Comparison of ENCODE assay signal across 17 cellular contexts in genomic region chr1:77406661-77407060, GRCh38.
DNase-seq lines count a peak whose midpoint lies in the region; ATAC-seq and TF ChIP-seq lines count a peak whose summit lies in the region.
"Had no signal": no experiment of that assay in that cellular context is flagged by ENCODE, and none has a peak within 500 bp of the region (broad histone marks: within the 10 kb centered on the region; RNA-seq: fewer than 3 reads in every experiment).

No MANE protein-coding gene starts in this region.

- no peak for ATAC-seq in GM18519 (IDR thresholded peaks at IDR 0.05; ENCODE audit: low FRiP score, unreplicated experiment)
- ATAC-seq: left lung, WTC11 had no signal

- no peak overlapping the region for H3K4me3 ChIP-seq in adipocyte (ENCODE audit: low read length)
- H3K4me3 ChIP-seq: left lung, suprapubic skin had no signal

- H3K36me3 ChIP-seq in adipocyte (ENCODE audit: control insufficient read depth, insufficient read depth, low read length, severe bottlenecking), result no peaks in the 10 kb centered on the region
- H3K36me3 ChIP-seq: left lung, suprapubic skin had no signal

- H3K9ac ChIP-seq in adipocyte (ENCODE audit: low read length), result no peak overlapping the region

- no peaks in the 10 kb centered on the region for H3K4me1 ChIP-seq in adipocyte (ENCODE audit: control insufficient read depth, insufficient read depth, low read length)
- H3K4me1 ChIP-seq: left lung, suprapubic skin had no signal

- H3K9me3 ChIP-seq in adipocyte (ENCODE audit: control insufficient read depth, low read length), result no peaks in the 10 kb centered on the region
- H3K9me3 ChIP-seq: suprapubic skin had no signal

- DNase-seq in AG09319 (ENCODE audit: extremely low read depth, low read depth) (peak; percentile 39), LHCN-M2 (ENCODE audit: low read depth) (peak; percentile 52), adipocyte (ENCODE audit: low read depth) (peak; percentile 44), kidney tubule cell (ENCODE audit: low spot score) (peak; percentile 18), HCEC 1CT (no peak), AG20443 (ENCODE audit: low spot score) (no peak), SHP77 treated with DMSO at 0.1 percent for 48 hours (lab: John Stamatoyannopoulos, UW) (no peak)
- DNase-seq: anterior cingulate cortex; GOT3; left lung; naive B cell; NCI-H1092 treated with DMSO at 0.1 percent for 48 hours; NCI-H510A; stimulated activated CD4-positive, alpha-beta T cell treated with anti-CD3 and anti-CD28 coated beads, Interleukin-1b, Interleukin-23, amount 100 ng/mL, for 48 hours had no signal

- no peak for TF ChIP-seq CTCF in AG09319 (IDR thresholded peaks at IDR 0.05; ENCODE audit: low read depth, low read length)

- H3K27me3 ChIP-seq in adipocyte (replicated peaks; ENCODE audit: control insufficient read depth, insufficient read depth, low read length), result no peaks in the 10 kb centered on the region
- H3K27me3 ChIP-seq: left lung, suprapubic skin had no signal

Comparison
In these comparisons a context has a peak if more than half of its experiments do, and no peak if none do; other contexts are left out.
1. DNase-seq: peak in AG09319 (single experiment), LHCN-M2 (single experiment), adipocyte (single experiment) and kidney tubule cell (single experiment); none in HCEC 1CT (single experiment), AG20443 (single experiment) and SHP77 treated with DMSO at 0.1 percent for 48 hours (single experiment).